ENCODE assay signal across 15 cellular contexts in genomic region chr11:11691296-11692141, GRCh38.
DNase-seq lines count a peak whose midpoint lies in the region; ATAC-seq and TF ChIP-seq lines count a peak whose summit lies in the region.
"Had no signal": no experiment of that assay in that cellular context is flagged by ENCODE, and none has a peak within 500 bp of the region (broad histone marks: within the 10 kb centered on the region; RNA-seq: fewer than 3 reads in every experiment).

No MANE protein-coding gene starts in this region.

- H3K36me3 ChIP-seq in iPS-15b (ENCODE audit: control insufficient read depth, insufficient read depth, low read length): no peaks in the 10 kb centered on the region
- H3K36me3 ChIP-seq: esophagus muscularis mucosa, tibial nerve had no signal

- H3K27me3 ChIP-seq in iPS-15b (ENCODE audit: control insufficient read depth, insufficient read depth, low read length): no peaks in the 10 kb centered on the region
- H3K27me3 ChIP-seq: esophagus muscularis mucosa, tibial nerve had no signal

- H3K4me1 ChIP-seq in iPS-15b (ENCODE audit: control insufficient read depth, insufficient read depth, low read length): peaks cover 10% of the 10 kb centered on the region
- H3K4me1 ChIP-seq: esophagus muscularis mucosa, tibial nerve had no signal

- H3K4me3 ChIP-seq in LNCaP clone FGC (ENCODE audit: low read depth, low read length) (peak overlapping the region; percentile 36), iPS-15b (ENCODE audit: low read depth, low read length) (peak overlapping the region; percentile 10)
- H3K4me3 ChIP-seq: esophagus muscularis mucosa, tibial nerve had no signal

- H3K9ac ChIP-seq in iPS-15b (ENCODE audit: low read depth, low read length): peak overlapping the region; percentile 66

- no peak for TF ChIP-seq CTCF in LNCaP clone FGC (IDR thresholded peaks at IDR 0.05; ENCODE audit: control insufficient read depth, extremely low read depth, insufficient read depth)

- no peaks in the 10 kb centered on the region for H3K9me3 ChIP-seq in iPS-15b (ENCODE audit: control insufficient read depth, insufficient read depth, low read length)
- H3K9me3 ChIP-seq: esophagus muscularis mucosa had no signal

- DNase-seq in Ammon's horn (ENCODE audit: low spot score) (peak; percentile 15), LNCaP clone FGC (ENCODE audit: low read depth) (peak; percentile 87), NCI-H526 (lab: John Stamatoyannopoulos, UW) (peak; percentile 44 to 58), NCI-H524 treated with DMSO at 0.1 percent for 48 hours (lab: John Stamatoyannopoulos, UW) (no peak), activated T-cell treated with anti-CD3 and anti-CD28 coated beads for 4 hours (no peak), H4 (ENCODE audit: low spot score) (no peak)
- DNase-seq: activated T-cell treated with anti-CD3 and anti-CD28 coated beads, Interleukin-2, amount 50 U/mL, for 24 hours; mesenchymal stem cell; NCI-H1048; stimulated activated CD4-positive, alpha-beta T cell treated with anti-CD3 and anti-CD28 coated beads, Interleukin-2, amount 100 ng/mL, for 24 hours had no signal

- ATAC-seq in HG03175 (IDR thresholded peaks at IDR 0.05; ENCODE audit: unreplicated experiment): no peak
- ATAC-seq: Panc1 had no signal

Comparison
In these comparisons a context has a peak if more than half of its experiments do, and no peak if none do; other contexts are left out.
1. DNase-seq: peak in Ammon's horn (single experiment), LNCaP clone FGC (single experiment) and NCI-H526 (2 of 2); none in NCI-H524 treated with DMSO at 0.1 percent for 48 hours (single experiment), activated T-cell treated with anti-CD3 and anti-CD28 coated beads for 4 hours (single experiment) and H4 (single experiment).